In genomic region chr7:98285132-98286092, GRCh38 we compare ENCODE assay signal across 13 cellular contexts. TPM values are rescaled to one million over a fixed set of nuclear protein-coding genes. Genes with fewer than 3 reads are reported as not detected.
DNase-seq lines count a peak whose midpoint lies in the region; TF ChIP-seq lines count a peak whose summit lies in the region.
"Had no signal": no experiment of that assay in that cellular context is flagged by ENCODE, and none has a peak within 500 bp of the region (broad histone marks: within the 10 kb centered on the region; RNA-seq: fewer than 3 reads in every experiment).

No MANE protein-coding gene starts in this region.

- no peak overlapping the region for H2BK15ac ChIP-seq in mesendoderm (replicated peaks; ENCODE audit: low read depth)

- peaks cover 11% of the 10 kb centered on the region for H3K79me2 ChIP-seq in mesendoderm (ENCODE audit: control insufficient read depth, insufficient read depth, low read length)

- H3K18ac ChIP-seq in mesendoderm (ENCODE audit: low read length), result no peak overlapping the region

- H3K79me1 ChIP-seq in mesendoderm (ENCODE audit: low read length), result peaks cover 23% of the 10 kb centered on the region

- no peak overlapping the region for H4K8ac ChIP-seq in mesendoderm (ENCODE audit: low read depth, low read length)

- no peaks in the 10 kb centered on the region for H3K27me3 ChIP-seq in breast epithelium
- H3K27me3 ChIP-seq in mesendoderm (ENCODE audit: insufficient read depth, low read length, poor library complexity), result no peaks in the 10 kb centered on the region
- H3K27me3 ChIP-seq in testis, result no peaks in the 10 kb centered on the region
- no peaks in the 10 kb centered on the region for H3K27me3 ChIP-seq in BE2C

- H4K5ac ChIP-seq in mesendoderm (ENCODE audit: low read length), result no peak overlapping the region

- WGBS in mesendoderm (ENCODE audit: extremely low coverage, insufficient coverage, low lambda C conversion rate), result no CpG with 5 or more reads among the region's 21 CpGs
- 78 to 80% methylated on average over 13 to 21 of the region's 21 CpGs for WGBS in testis, 2 donors

- no peak overlapping the region for H3K23ac ChIP-seq in mesendoderm (ENCODE audit: low read length)

- H3K9me3 ChIP-seq in breast epithelium (no peaks in the 10 kb centered on the region), testis (no peaks in the 10 kb centered on the region), BE2C (no peaks in the 10 kb centered on the region)

- no peak overlapping the region for H2AK5ac ChIP-seq in mesendoderm (ENCODE audit: low read length)

- H3K56ac ChIP-seq in mesendoderm (ENCODE audit: low read length), result peak overlapping the region; percentile 25

- H3K27ac ChIP-seq in breast epithelium (peak overlapping the region; percentile 95 to 99), mesendoderm (ENCODE audit: low read depth, low read length) (peak overlapping the region; percentile 51), testis (peak overlapping the region; percentile 94 to 97)
- H3K27ac ChIP-seq: 22Rv1 had no signal

- no peak overlapping the region for H2BK120ac ChIP-seq in mesendoderm (ENCODE audit: low read depth, low read length)

- TF ChIP-seq POLR2A in breast epithelium (IDR thresholded peaks at IDR 0.05) (no peak), testis (IDR thresholded peaks at IDR 0.05) (no peak)

- H3K4me2 ChIP-seq in mesendoderm (ENCODE audit: low read length), result no peak overlapping the region

- H3K4ac ChIP-seq in mesendoderm (ENCODE audit: low read depth, low read length), result no peak overlapping the region

- H3K4me3 ChIP-seq in breast epithelium (peak overlapping the region; percentile 91 to 100 (median 99)), mesendoderm (ENCODE audit: low read length) (no peak overlapping the region), testis (no peak overlapping the region), BE2C (ENCODE audit: low read depth, low read length) (no peak overlapping the region)

- DNase-seq in NOMO-1 treated with DMSO at 0.1 percent for 48 hours (lab: John Stamatoyannopoulos, UW; ENCODE audit: unreplicated experiment), result peak; percentile 9
- no peak for DNase-seq in NOMO-1 (lab: John Stamatoyannopoulos, UW; ENCODE audit: unreplicated experiment in 2 of 2)
- no peak for DNase-seq in breast epithelium (ENCODE audit: low spot score in 2 of 2)
- no peak for DNase-seq in mesendoderm
- no peak for DNase-seq in testis
- DNase-seq in BE2C, result no peak
- DNase-seq in DMS153 treated with DMSO at 0.1 percent for 48 hours (lab: John Stamatoyannopoulos, UW; ENCODE audit: unreplicated experiment), result no peak
- no peak for DNase-seq in glomerular visceral epithelial cell (ENCODE audit: extremely low spot score)
- DNase-seq: activated B cell treated with CpG ODN at 0.5 μM for 24 hours; naive B cell; NCI-H187 treated with DMSO at 0.1 percent for 48 hours; stimulated activated naive CD4-positive, alpha-beta T cell treated with Interleukin-2 at 50 U/mL for 16 hours had no signal

- no peak overlapping the region for H2BK5ac ChIP-seq in mesendoderm (ENCODE audit: low read length)

- H3K9ac ChIP-seq in mesendoderm (ENCODE audit: low read length), result peak overlapping the region; percentile 8

- H3K36me3 ChIP-seq in breast epithelium, result no peaks in the 10 kb centered on the region
- H3K36me3 ChIP-seq in mesendoderm (ENCODE audit: control insufficient read depth, insufficient read depth, low read length), result no peaks in the 10 kb centered on the region
- no peaks in the 10 kb centered on the region for H3K36me3 ChIP-seq in testis (ENCODE audit: low read depth, missing control alignments)
- peaks cover 3% of the 10 kb centered on the region; the same call in 1 of the 2 replicates for H3K36me3 ChIP-seq in BE2C

- no peak for TF ChIP-seq CTCF in breast epithelium (IDR thresholded peaks at IDR 0.05)
- TF ChIP-seq CTCF in testis (IDR thresholded peaks at IDR 0.05), result no peak
- no peak for TF ChIP-seq CTCF in BE2C (IDR thresholded peaks at IDR 0.05; ENCODE audit: low read depth, low read length)

- intact Hi-C loops in breast epithelium (cut with DNase I; ENCODE audit: low total_unique reads), result no loop called here
- intact Hi-C loops in testis (cut with DNase I; ENCODE audit: low total_unique reads), result no loop called here

- peaks cover 18 to 38% of the 10 kb centered on the region in 2 donors for H3K4me1 ChIP-seq in breast epithelium
- H3K4me1 ChIP-seq in mesendoderm (ENCODE audit: control insufficient read depth, low read depth, low read length), result peaks cover 4% of the 10 kb centered on the region
- H3K4me1 ChIP-seq in testis, result peaks cover 51% of the 10 kb centered on the region
- H3K4me1 ChIP-seq in BE2C, result peaks cover 7% of the 10 kb centered on the region

RNA-seq across cellular contexts. Expression of gene BRI3, which starts 3.9 kb away (rescaled TPM):
- 10 to 100 TPM; 38.8 to 85.5 (median 56.4) TPM for total RNA-seq in breast epithelium
- 95.3 TPM for polyA plus RNA-seq in mesendoderm (2013, experiment 1 of 2)
- polyA plus RNA-seq in mesendoderm (2013, experiment 2 of 2), result 94.4 TPM
- 10 to 100 TPM; 61.1 to 76.3 TPM for total RNA-seq in testis
- 167 TPM for polyA plus RNA-seq in testis (ENCODE audit: insufficient read depth, low read depth, low replicate concordance)
- 316 TPM for polyA plus RNA-seq in BE2C (2012; ENCODE audit: insufficient read depth, insufficient read length, low read depth)

RNA-seq across cellular contexts. Expression of gene TECPR1, which starts 33.4 kb away (rescaled TPM):
- total RNA-seq in breast epithelium (10 to 100 TPM; 14.7 to 29.7 (median 28.8) TPM), testis (10 to 100 TPM; 18.5 to 24.6 TPM)
- polyA plus RNA-seq in mesendoderm (2013, experiment 1 of 2), result 2.5 TPM
- polyA plus RNA-seq in mesendoderm (2013, experiment 2 of 2), result 2.4 TPM
- 13.5 TPM for polyA plus RNA-seq in testis (ENCODE audit: insufficient read depth, low read depth, low replicate concordance)
- polyA plus RNA-seq in BE2C (2012; ENCODE audit: insufficient read depth, insufficient read length, low read depth), result 32.9 TPM

Comparison
In these comparisons a context has a peak if more than half of its experiments do, and no peak if none do; other contexts are left out.
1. H3K4me3 ChIP-seq: peak in breast epithelium (3 of 3); none in mesendoderm (single experiment), testis (0 of 2) and BE2C (single experiment).
2. Peak in every context shown above with its lines, with median percentiles within 50 percentile points of each other: H3K27ac ChIP-seq.